ENCODE assay signal across 14 cellular contexts in genomic region chr1:17287377-17287776, GRCh38. TPM values are rescaled to one million over a fixed set of nuclear protein-coding genes. Genes with fewer than 3 reads are reported as not detected.
DNase-seq lines count a peak whose midpoint lies in the region; ATAC-seq and TF ChIP-seq lines count a peak whose summit lies in the region.
"Had no signal": no experiment of that assay in that cellular context is flagged by ENCODE, and none has a peak within 500 bp of the region (broad histone marks: within the 10 kb centered on the region; RNA-seq: fewer than 3 reads in every experiment).

No MANE protein-coding gene starts in this region.

- H3K9me3 ChIP-seq in neuronal stem cell (replicated peaks in 1 of 2; ENCODE audit: control insufficient read depth in 2 of 2, insufficient read depth in 1 of 2, low read depth in 1 of 2, low read length in 2 of 2) = no peaks in the 10 kb centered on the region
- H3K9me3 ChIP-seq in right cardiac atrium (ENCODE audit: control insufficient read depth, low read length) = no peaks in the 10 kb centered on the region
- no peaks in the 10 kb centered on the region for H3K9me3 ChIP-seq in esophagus squamous epithelium
- H3K9me3 ChIP-seq: thyroid gland had no signal

- H3K4me2 ChIP-seq in neuronal stem cell (ENCODE audit: insufficient read depth, low read length, poor library complexity, severe bottlenecking) = no peak overlapping the region

- H2BK5ac ChIP-seq in neuronal stem cell (ENCODE audit: low read length) = no peak overlapping the region

- H3K4me3 ChIP-seq in NB4 (ENCODE audit: low read depth, low read length) (no peak overlapping the region), brain microvascular endothelial cell (ENCODE audit: low read depth, low read length) (no peak overlapping the region), neuronal stem cell (ENCODE audit: low read length in 2 of 2) (no peak overlapping the region), right cardiac atrium (ENCODE audit: low read length) (no peak overlapping the region), esophagus squamous epithelium (no peak overlapping the region)
- H3K4me3 ChIP-seq: thyroid gland had no signal

- no peak overlapping the region for H2BK15ac ChIP-seq in neuronal stem cell (ENCODE audit: low read length)

- intact Hi-C loops in right cardiac atrium (cut with DNase I) = no loop called here
- intact Hi-C loops in esophagus squamous epithelium (cut with DNase I) = no loop called here

- H3K27me3 ChIP-seq in brain microvascular endothelial cell (replicated peaks) (peaks cover 16% of the 10 kb centered on the region), neuronal stem cell (ENCODE audit: control insufficient read depth in 3 of 3, insufficient read depth in 3 of 3, low read depth in 1 of 3, low read length in 3 of 3) (peaks cover 0 to 27% (median 0%) of the 10 kb centered on the region in 3 experiments), right cardiac atrium (ENCODE audit: control insufficient read depth, insufficient read depth) (no peaks in the 10 kb centered on the region), esophagus squamous epithelium (peaks cover 0 to 83% (median 0%) of the 10 kb centered on the region in 4 donors)
- H3K27me3 ChIP-seq: thyroid gland had no signal

- no peak overlapping the region for H2AFZ ChIP-seq in neuronal stem cell (ENCODE audit: low read length)

- WGBS in neuronal stem cell (ENCODE audit: extremely low coverage in 2 of 2, insufficient read length in 2 of 2, insufficient replicate concordance in 1 of 2), 2 donors = no CpG with 5 or more reads among the region's 2 CpGs
- 71% methylated on average over 2 of the region's 2 CpGs for WGBS in right cardiac atrium
- 20 to 63% methylated on average over 1 to 2 of the region's 2 CpGs for WGBS in esophagus squamous epithelium, 2 donors

- TF ChIP-seq CTCF in NB4 (IDR thresholded peaks at IDR 0.05; ENCODE audit: low read depth, low read length) = no peak
- no peak for TF ChIP-seq CTCF in brain microvascular endothelial cell (IDR thresholded peaks at IDR 0.05; ENCODE audit: low read depth, low read length, missing control alignments)
- no peak for TF ChIP-seq CTCF in esophagus squamous epithelium (IDR thresholded peaks at IDR 0.05)

- no peak overlapping the region for H3K9ac ChIP-seq in neuronal stem cell (ENCODE audit: low read depth, low read length, poor library complexity)

- H2BK120ac ChIP-seq in neuronal stem cell (ENCODE audit: low read depth, low read length) = no peak overlapping the region

- H3K27ac ChIP-seq in brain microvascular endothelial cell (no peak overlapping the region), neuronal stem cell (replicated peaks; ENCODE audit: low read length) (no peak overlapping the region), right cardiac atrium (ENCODE audit: low read length) (no peak overlapping the region), esophagus squamous epithelium (peak overlapping the region in 2 of 4 donors; percentile 1 to 4)
- H3K27ac ChIP-seq: thyroid gland had no signal

- in situ Hi-C loops in brain microvascular endothelial cell (cut with HindIII; ENCODE audit: low pct_ligation_motif_present, low sequenced_read_pairs) = no loop called here

- no peaks in the 10 kb centered on the region for H3K79me1 ChIP-seq in neuronal stem cell (ENCODE audit: low read depth, low read length)

- no peak overlapping the region for H4K91ac ChIP-seq in neuronal stem cell (ENCODE audit: low read depth, low read length, poor library complexity)

- H4K8ac ChIP-seq in neuronal stem cell (ENCODE audit: low read depth, low read length) = no peak overlapping the region

- ATAC-seq in HG02981 (IDR thresholded peaks at IDR 0.05; ENCODE audit: unreplicated experiment) = no peak
- ATAC-seq in right cardiac atrium = no peak

- H3K18ac ChIP-seq in neuronal stem cell (ENCODE audit: low read length) = peak overlapping the region; percentile 9

- H3K14ac ChIP-seq in neuronal stem cell (ENCODE audit: low read length) = no peak overlapping the region

- H2BK12ac ChIP-seq in neuronal stem cell (ENCODE audit: low read length) = no peak overlapping the region

- H3K4ac ChIP-seq in neuronal stem cell (ENCODE audit: low read length) = no peak overlapping the region

- no peak overlapping the region for H2AK5ac ChIP-seq in neuronal stem cell (ENCODE audit: low read depth, low read length)

- no peak overlapping the region for H3K23ac ChIP-seq in neuronal stem cell (ENCODE audit: low read depth, low read length, poor library complexity)

- DNase-seq in EH (ENCODE audit: low read depth) = peak; percentile 94
- peak; percentile 80 for DNase-seq in NB4 (ENCODE audit: low read depth)
- peak; percentile 61 for DNase-seq in brain microvascular endothelial cell
- DNase-seq in neuronal stem cell (ENCODE audit: low spot score) = no peak
- no peak for DNase-seq in right cardiac atrium
- DNase-seq in dermis blood vessel endothelial cell = no peak
- no peak for DNase-seq in esophagus squamous epithelium (lab: John Stamatoyannopoulos, UW)
- DNase-seq: activated CD4-positive, alpha-beta T cell treated with anti-CD3 and anti-CD28 coated beads for 1 hour; activated naive CD4-positive, alpha-beta T cell treated with Interleukin-2 at 50 U/mL for 16 hours; NCI-H1417; thyroid gland had no signal

- H3K36me3 ChIP-seq in brain microvascular endothelial cell (replicated peaks) = no peaks in the 10 kb centered on the region
- no peaks in the 10 kb centered on the region for H3K36me3 ChIP-seq in neuronal stem cell (replicated peaks in 1 of 2; ENCODE audit: control insufficient read depth in 2 of 2, insufficient read depth in 2 of 2, low read length in 2 of 2)
- no peaks in the 10 kb centered on the region for H3K36me3 ChIP-seq in esophagus squamous epithelium
- H3K36me3 ChIP-seq: thyroid gland had no signal

- peaks cover 0 to 2% of the 10 kb centered on the region in 2 donors for H3K4me1 ChIP-seq in neuronal stem cell (ENCODE audit: control insufficient read depth in 2 of 2, insufficient read depth in 1 of 2, low read depth in 1 of 2, low read length in 2 of 2)
- H3K4me1 ChIP-seq in right cardiac atrium (ENCODE audit: control insufficient read depth, insufficient read depth, low read length) = no peaks in the 10 kb centered on the region
- peaks cover 12 to 55% (median 16%) of the 10 kb centered on the region in 3 donors for H3K4me1 ChIP-seq in esophagus squamous epithelium
- H3K4me1 ChIP-seq: thyroid gland had no signal

- no peak for TF ChIP-seq POLR2A in NB4 (IDR thresholded peaks at IDR 0.05; ENCODE audit: extremely low read depth, insufficient read length)
- TF ChIP-seq POLR2A in esophagus squamous epithelium (IDR thresholded peaks at IDR 0.05) = no peak

RNA-seq across cellular contexts. Expression of gene PADI4, which starts 20.6 kb away (rescaled TPM):
- polyA plus RNA-seq in neuronal stem cell (2013, experiment 1 of 2) = not detected
- not detected for polyA plus RNA-seq in neuronal stem cell (2013, experiment 2 of 2)
- under 1 TPM in 2 of 4 donors, not detected in 2; 0.18 to 0.40 TPM for total RNA-seq in right cardiac atrium
- 0.05 TPM for polyA plus RNA-seq in right cardiac atrium
- total RNA-seq in dermis blood vessel endothelial cell = not detected in 2 replicates
- total RNA-seq in esophagus squamous epithelium = not detected
- total RNA-seq: dermis microvascular lymphatic vessel endothelial cell had no signal

RNA-seq across cellular contexts. Expression of gene PADI3, which starts 38.5 kb away (rescaled TPM):
- 0.38 TPM for polyA plus RNA-seq in neuronal stem cell (2013, experiment 1 of 2)
- 0.36 TPM for polyA plus RNA-seq in neuronal stem cell (2013, experiment 2 of 2)
- not detected for total RNA-seq in right cardiac atrium
- polyA plus RNA-seq in right cardiac atrium = not detected
- not detected in 2 replicates for total RNA-seq in dermis blood vessel endothelial cell
- total RNA-seq in esophagus squamous epithelium = 1 to 10 TPM in 3 of 4 donors, under 1 TPM in 1; 0.64 to 9.9 (median 2.3) TPM
- total RNA-seq: dermis microvascular lymphatic vessel endothelial cell, OCI-LY7, thyroid gland had no signal

Comparison
In these comparisons a context has a peak if more than half of its experiments do, and no peak if none do; other contexts are left out.
1. DNase-seq: peak in EH (single experiment), NB4 (single experiment) and brain microvascular endothelial cell (single experiment); none in neuronal stem cell (single experiment), right cardiac atrium (0 of 3), dermis blood vessel endothelial cell (single experiment) and esophagus squamous epithelium (single experiment).